Comparison of ENCODE assay signal across 8 cellular contexts in the genomic region with DNA sequence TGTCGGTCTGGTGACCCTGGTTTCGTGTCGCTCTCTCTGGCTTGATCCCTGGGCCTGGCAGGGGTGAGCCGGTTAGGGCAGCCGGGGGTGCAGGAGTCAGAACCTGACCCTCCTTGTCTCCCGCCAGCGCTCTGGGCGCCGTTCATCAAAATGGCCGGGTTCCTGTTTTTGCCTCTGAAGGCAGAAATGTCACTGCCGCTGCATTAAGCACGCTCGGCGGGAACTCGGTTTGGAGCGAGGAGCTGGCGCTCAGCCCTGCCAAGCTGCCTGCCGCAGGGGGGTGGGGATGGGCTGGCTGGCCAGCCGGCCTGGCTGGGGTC.
DNase-seq lines count a peak whose midpoint lies in the region; FAIRE-seq and TF ChIP-seq lines count a peak whose summit lies in the region.

No MANE protein-coding gene starts in this region.

- H2AFZ ChIP-seq in endothelial cell of umbilical vein (ENCODE audit: low read depth, low read length), result no peak overlapping the region

- H3K4me3 ChIP-seq in GM08714 (ENCODE audit: low read length) (peak overlapping the region; percentile 7; the same call in 1 of the 2 replicates), NT2/D1 (ENCODE audit: insufficient read length, low read depth) (peak overlapping the region; percentile 22), endothelial cell of umbilical vein (replicated peaks in 1 of 3; ENCODE audit: insufficient read depth in 1 of 3, low read depth in 1 of 3, low read length in 3 of 3) (no peak overlapping the region)

- in situ Hi-C loops in ACHN (cut with HindIII; ENCODE audit: low pct_ligation_motif_present, low pct_unique_long_range_greater_than_20kb, low sequenced_read_pairs), result no loop called here

- no peak for DNase-seq in NT2/D1 (ENCODE audit: low read depth, low spot score)
- no peak for DNase-seq in endothelial cell of umbilical vein (ENCODE audit: low read depth, low spot score)
- DNase-seq in progenitor cell of endocrine pancreas (ENCODE audit: low spot score, unreplicated experiment), result no peak
- no peak for DNase-seq in NCI-H2107 treated with DMSO at 0.1 percent for 48 hours (lab: John Stamatoyannopoulos, UW; ENCODE audit: unreplicated experiment)
- no peak for DNase-seq in mucosa of gallbladder (ENCODE audit: low spot score)
- no peak for DNase-seq in HCEC 1CT
- DNase-seq in ACHN, result no peak

- H3K27ac Mint-ChIP-seq in progenitor cell of endocrine pancreas, result no peak overlapping the region

- CTCF ChIA-PET in endothelial cell of umbilical vein (lab: Charles Lee), result interaction anchor here (0.6 to 3.0 kb wide), 11 partner anchors 11 to 84 kb away, joined by 3 to 27 read pairs (median 8); a partner anchor contains a TSS

- H3K79me2 ChIP-seq in endothelial cell of umbilical vein (ENCODE audit: control insufficient read depth, insufficient read depth, low read length), result no peaks in the 10 kb centered on the region

- TF ChIP-seq CTCF in endothelial cell of umbilical vein (IDR thresholded peaks at IDR 0.05; ENCODE audit: extremely low read depth in 1 of 2, insufficient read depth in 1 of 2, low read depth in 1 of 2, low read length in 2 of 2) (no peak), progenitor cell of endocrine pancreas (IDR thresholded peaks at IDR 0.05; ENCODE audit: unreplicated experiment) (no peak)

- intact Hi-C loops in endothelial cell of umbilical vein (cut with micrococcal nuclease), result loop anchor here (2.0 kb wide), 1 partner anchor 35 kb away; no protein-coding TSS in a partner anchor

- H3K9me3 Mint-ChIP-seq in progenitor cell of endocrine pancreas (ENCODE audit: low read depth), result no peaks in the 10 kb centered on the region

- no TSS peak for BruUV-seq in endothelial cell of umbilical vein (replicated peaks; lab: Mats Ljungman, UMichigan)

- no peak for TF ChIP-seq POLR2A in endothelial cell of umbilical vein (IDR thresholded peaks at IDR 0.05; ENCODE audit: low read depth, low read length)

- H3K36me3 Mint-ChIP-seq in progenitor cell of endocrine pancreas (ENCODE audit: insufficient read depth), result peaks cover under 1% of the 10 kb centered on the region

- peaks cover 19% of the 10 kb centered on the region for H3K27me3 Mint-ChIP-seq in progenitor cell of endocrine pancreas

- dilution Hi-C loops in endothelial cell of umbilical vein (cut with MboI; ENCODE audit: extremely low pct_ligation_motif_present, low sequenced_read_pairs), result no loop called here

- peaks cover 21% of the 10 kb centered on the region for H3K4me1 Mint-ChIP-seq in progenitor cell of endocrine pancreas (ENCODE audit: low read depth)

- no peak for FAIRE-seq in endothelial cell of umbilical vein (lab: Jason Lieb, UNC)

- H3K9me3 ChIP-seq in NT2/D1 (ENCODE audit: insufficient read depth, low read length) (no peaks in the 10 kb centered on the region), endothelial cell of umbilical vein (replicated peaks; ENCODE audit: control insufficient read depth, insufficient read depth, low read length) (no peaks in the 10 kb centered on the region)

- H3K27ac ChIP-seq in endothelial cell of umbilical vein (ENCODE audit: insufficient read depth, low read depth, low read length), result no peak overlapping the region

- H3K4me2 ChIP-seq in endothelial cell of umbilical vein (ENCODE audit: insufficient read depth, low read length), result peak overlapping the region; percentile 48

- peak overlapping the region; percentile 54 for H3K4me3 Mint-ChIP-seq in progenitor cell of endocrine pancreas (ENCODE audit: low read depth)

- POLR2A ChIA-PET in endothelial cell of umbilical vein (lab: Charles Lee), result no interaction called here

- H4K20me1 ChIP-seq in endothelial cell of umbilical vein (replicated peaks; ENCODE audit: control insufficient read depth, extremely low read depth, insufficient read depth, low read length), result no peaks in the 10 kb centered on the region

- no peaks in the 10 kb centered on the region for H3K9me1 ChIP-seq in endothelial cell of umbilical vein (replicated peaks; ENCODE audit: control insufficient read depth, extremely low read depth, insufficient read depth, low read length)

- H3K36me3 ChIP-seq in NT2/D1 (ENCODE audit: insufficient read depth, insufficient read length, low read length) (no peaks in the 10 kb centered on the region), endothelial cell of umbilical vein (ENCODE audit: control insufficient read depth in 2 of 2, extremely low read depth in 1 of 2, insufficient read depth in 2 of 2, low read length in 2 of 2) (no peaks in the 10 kb centered on the region)

- H3K27me3 ChIP-seq in NT2/D1 (ENCODE audit: insufficient read depth, insufficient read length), result peaks cover 22% of the 10 kb centered on the region
- H3K27me3 ChIP-seq in endothelial cell of umbilical vein (ENCODE audit: control insufficient read depth in 2 of 2, insufficient read depth in 2 of 2, low read length in 2 of 2), result peaks cover 11 to 13% of the 10 kb centered on the region in 2 experiments

- H3K4me1 ChIP-seq in NT2/D1 (ENCODE audit: insufficient read depth, insufficient read length) (peaks cover 8% of the 10 kb centered on the region), endothelial cell of umbilical vein (ENCODE audit: control insufficient read depth, extremely low read depth, insufficient read depth, low read length) (peaks cover 7% of the 10 kb centered on the region)

- H3K9ac ChIP-seq in NT2/D1 (ENCODE audit: insufficient read length, low read depth), result peak overlapping the region; percentile 63
- H3K9ac ChIP-seq in endothelial cell of umbilical vein (replicated peaks; ENCODE audit: extremely low read depth, insufficient read depth, low read length), result no peak overlapping the region

TF ChIP-seq in endothelial cell of umbilical vein, 7 proteins besides CTCF, POLR2A, EP300 and RAD21:
- TF ChIP-seq MYC (IDR thresholded peaks at IDR 0.05; ENCODE audit: low read depth, low read length) (no peak), EZH2 (IDR thresholded peaks at IDR 0.05; ENCODE audit: borderline replicate concordance, low read depth, low read length, severe bottlenecking) (peak; percentile 28)

Comparison
In these comparisons a context has a peak if more than half of its experiments do, and no peak if none do; other contexts are left out.
1. H3K4me3 ChIP-seq: peak in GM08714 (single experiment) and NT2/D1 (single experiment); none in endothelial cell of umbilical vein (0 of 3).